Comparison of ENCODE assay signal across 1 cellular context in genomic region chr20:36835453-36836198, GRCh38.
TF ChIP-seq lines count a peak whose summit lies in the region.

No MANE protein-coding gene starts in this region.

TF ChIP-seq in K562, 482 proteins besides CTCF, POLR2A, EP300 and RAD21 (continued from another document and continues in another):
- no peak for TF ChIP-seq AFF1 (IDR thresholded peaks at IDR 0.05; ENCODE audit: low read depth in 1 of 2, partially characterized antibody in 2 of 2)
- TF ChIP-seq SMARCE1 (IDR thresholded peaks at IDR 0.05): 0 out of 2 replicates have a peak, but pooled peaks have one; percentile 20
- TF ChIP-seq PHF20 (IDR thresholded peaks at IDR 0.05; ENCODE audit: partially characterized antibody): no peak
- no peak for TF ChIP-seq STAT5A (IDR thresholded peaks at IDR 0.05; ENCODE audit: borderline replicate concordance, low read length)
- TF ChIP-seq TAL1 (IDR thresholded peaks at IDR 0.05): no peak
- TF ChIP-seq PHF8 (IDR thresholded peaks at IDR 0.05; ENCODE audit: borderline replicate concordance, low read length): peak; percentile 52; the same call in 1 of the 2 replicates
- no peak for TF ChIP-seq PRMT5 (CRISPR knock-in tag; IDR thresholded peaks at IDR 0.05)
- no peak for TF ChIP-seq ZNF217 (CRISPR knock-in tag; IDR thresholded peaks at IDR 0.05)
- no peak for TF ChIP-seq GTF2E2 (tag; IDR thresholded peaks at IDR 0.05)
- TF ChIP-seq ZNF395 (CRISPR knock-in tag; IDR thresholded peaks at IDR 0.05): no peak
- no peak for TF ChIP-seq NR3C1 (CRISPR knock-in tag; IDR thresholded peaks at IDR 0.05)
- no peak for TF ChIP-seq HOXB6 (CRISPR knock-in tag; IDR thresholded peaks at IDR 0.05; ENCODE audit: borderline replicate concordance)
- no peak for TF ChIP-seq DEAF1 (CRISPR knock-in tag; IDR thresholded peaks at IDR 0.05)
- no peak for TF ChIP-seq SIRT6 (IDR thresholded peaks at IDR 0.05; ENCODE audit: low read depth, low read length)
- TF ChIP-seq TFAM (CRISPR knock-in tag; conservative IDR thresholded peaks at IDR 0.05): no peak
- peak; percentile 65; the same call in 1 of the 2 replicates for TF ChIP-seq CXXC5 (CRISPR knock-in tag; IDR thresholded peaks at IDR 0.05)
- TF ChIP-seq LCOR (CRISPR knock-in tag; IDR thresholded peaks at IDR 0.05): no peak
- TF ChIP-seq MAZ (CRISPR knock-in tag; conservative IDR thresholded peaks at IDR 0.05 in 1 of 2, IDR thresholded peaks at IDR 0.05 in 1 of 2): peak; percentile 54 to 86; a peak in 3 of 4 replicates
- TF ChIP-seq ETV6 (IDR thresholded peaks at IDR 0.05; ENCODE audit: borderline replicate concordance in 1 of 2, low read depth in 2 of 2, low read length in 1 of 2): no peak
- no peak for TF ChIP-seq ETV6 (CRISPR knock-in tag; IDR thresholded peaks at IDR 0.05; ENCODE audit: borderline replicate concordance)
- TF ChIP-seq IRF2 (CRISPR knock-in tag; IDR thresholded peaks at IDR 0.05): no peak
- no peak for TF ChIP-seq CAMTA2 (CRISPR knock-in tag; conservative IDR thresholded peaks at IDR 0.05)
- no peak for TF ChIP-seq POLR2AphosphoS2 (IDR thresholded peaks at IDR 0.05; ENCODE audit: low read length)
- TF ChIP-seq CTBP1 (IDR thresholded peaks at IDR 0.05; ENCODE audit: borderline replicate concordance): peak; percentile 61
- TF ChIP-seq C11orf30 (IDR thresholded peaks at IDR 0.05; ENCODE audit: low read depth): no peak
- no peak for TF ChIP-seq XRCC5 (IDR thresholded peaks at IDR 0.05; ENCODE audit: low read depth, low read length)
- no peak for TF ChIP-seq CEBPG (CRISPR knock-in tag; IDR thresholded peaks at IDR 0.05)
- TF ChIP-seq CEBPG (tag; conservative IDR thresholded peaks at IDR 0.05 in 1 of 2, IDR thresholded peaks at IDR 0.05 in 1 of 2): no peak
- no peak for TF ChIP-seq ZNF785 (CRISPR knock-in tag; IDR thresholded peaks at IDR 0.05)
- TF ChIP-seq ZBTB7A (IDR thresholded peaks at IDR 0.05; ENCODE audit: borderline replicate concordance, control insufficient read depth, low read depth, low read length): peak; percentile 95
- TF ChIP-seq FIP1L1 (IDR thresholded peaks at IDR 0.05; ENCODE audit: low read depth, low read length, poor library complexity, severe bottlenecking): no peak
- TF ChIP-seq HDAC3 (IDR thresholded peaks at IDR 0.05; ENCODE audit: borderline replicate concordance, partially characterized antibody): no peak
- TF ChIP-seq ZNF143 (CRISPR knock-in tag; IDR thresholded peaks at IDR 0.05): no peak
- TF ChIP-seq MBD2 (IDR thresholded peaks at IDR 0.05; ENCODE audit: borderline replicate concordance, low read depth): 0 out of 2 replicates have a peak, but pooled peaks have one; percentile 28
- TF ChIP-seq ATF6 (CRISPR knock-in tag; IDR thresholded peaks at IDR 0.05): no peak
- 0 out of 4 replicates have a peak, but pooled peaks of 1 of the 2 experiments have one; percentile 35 for TF ChIP-seq HDAC1 (IDR thresholded peaks at IDR 0.05)
- no peak for TF ChIP-seq ZBTB49 (CRISPR knock-in tag; IDR thresholded peaks at IDR 0.05; ENCODE audit: borderline replicate concordance)
- no peak for TF ChIP-seq ZNF318 (IDR thresholded peaks at IDR 0.05; ENCODE audit: borderline replicate concordance in 1 of 2, low read depth in 1 of 2)
- TF ChIP-seq RAD51 (IDR thresholded peaks at IDR 0.05; ENCODE audit: borderline replicate concordance, low read depth): no peak
- no peak for TF ChIP-seq RHOXF2B (CRISPR knock-in tag; conservative IDR thresholded peaks at IDR 0.05)
- TF ChIP-seq HMG20B (CRISPR knock-in tag; IDR thresholded peaks at IDR 0.05): no peak
- peak; percentile 64; the same call in 1 of the 2 replicates for TF ChIP-seq ZFX (CRISPR knock-in tag; IDR thresholded peaks at IDR 0.05)
- no peak for TF ChIP-seq ZNF282 (CRISPR knock-in tag; IDR thresholded peaks at IDR 0.05)
- TF ChIP-seq ZNF444 (CRISPR knock-in tag; IDR thresholded peaks at IDR 0.05): no peak
- TF ChIP-seq MYNN (IDR thresholded peaks at IDR 0.05): 0 out of 2 replicates have a peak, but pooled peaks have one; percentile 8
- no peak for TF ChIP-seq MYNN (CRISPR knock-in tag; IDR thresholded peaks at IDR 0.05)
- TF ChIP-seq FOS (IDR thresholded peaks at IDR 0.05; ENCODE audit: extremely low read depth, insufficient read length): peak; percentile 18
- TF ChIP-seq POLR2AphosphoS5 (IDR thresholded peaks at IDR 0.05; ENCODE audit: control insufficient read depth, insufficient read depth, low read depth, low read length): peak; percentile 60; the same call in 1 of the 2 replicates
- TF ChIP-seq LEF1 (IDR thresholded peaks at IDR 0.05): no peak
